ENCODE assay signal across 31 cellular contexts in the genomic region with DNA sequence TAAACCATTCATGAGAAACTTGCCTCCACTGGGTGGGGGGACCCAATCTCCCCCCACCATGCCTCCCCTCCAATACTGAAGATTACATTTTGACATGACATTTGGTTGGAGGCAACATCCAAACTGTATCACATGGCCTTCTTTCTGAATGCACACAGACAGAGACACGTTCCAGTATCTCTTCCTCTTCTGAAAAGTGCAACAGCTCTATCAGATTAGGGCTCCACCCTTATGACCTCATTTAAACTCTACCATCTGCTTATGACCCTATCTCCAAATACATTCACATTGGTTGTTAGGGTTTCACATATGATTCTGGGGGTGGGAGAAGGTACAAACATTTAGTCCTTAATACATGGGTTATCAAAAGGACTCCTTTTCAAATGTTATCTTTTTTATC.
"Had no signal": no experiment of that assay in that cellular context is flagged by ENCODE, and none has a peak within 500 bp of the region (broad histone marks: within the 10 kb centered on the region; RNA-seq: fewer than 3 reads in every experiment).

No MANE protein-coding gene starts in this region.

- H3K27me3 ChIP-seq: adrenal gland, brain microvascular endothelial cell, heart left ventricle, neutrophil, thyroid gland, upper lobe of right lung had no signal

- H3K27me3 Mint-ChIP-seq: progenitor cell of endocrine pancreas had no signal

- H3K4me1 Mint-ChIP-seq: activated naive CD8-positive, alpha-beta T cell treated with anti-CD3 and anti-CD28 coated beads for 36 hours; naive B cell; nephron progenitor cell had no signal

- ATAC-seq: effector memory CD8-positive, alpha-beta T cell; esophagus mucosa; heart left ventricle; left colon; sciatic nerve; stimulated activated naive CD8-positive, alpha-beta T cell treated with anti-CD3 and anti-CD28 coated beads, Interleukin-15, Interleukin-2, amounts not matched to agents 100 U/mL and 50 U/mL, for 24 hours; upper lobe of right lung had no signal

- H3K36me3 Mint-ChIP-seq: activated naive CD8-positive, alpha-beta T cell treated with anti-CD3 and anti-CD28 coated beads for 36 hours; mesothelial cell of epicardium had no signal

- H3K9me3 ChIP-seq: adrenal gland, heart left ventricle, neutrophil, thyroid gland, upper lobe of right lung had no signal

- H3K27ac ChIP-seq: adrenal gland, brain microvascular endothelial cell, coronary artery, heart left ventricle, neutrophil, skin epidermis, thyroid gland, upper lobe of right lung, VCaP had no signal

- H3K4me3 ChIP-seq: adrenal gland, coronary artery, heart left ventricle, skin epidermis, thyroid gland, upper lobe of right lung had no signal

- H3K27ac Mint-ChIP-seq: activated naive CD4-positive, alpha-beta T cell treated with anti-CD3 and anti-CD28 coated beads for 36 hours; activated naive CD8-positive, alpha-beta T cell treated with anti-CD3 and anti-CD28 coated beads for 36 hours; effector memory CD8-positive, alpha-beta T cell; immature natural killer cell; naive B cell; nephron progenitor cell; progenitor cell of endocrine pancreas had no signal

- H3K4me3 Mint-ChIP-seq: activated naive CD4-positive, alpha-beta T cell treated with anti-CD3 and anti-CD28 coated beads for 36 hours; activated naive CD8-positive, alpha-beta T cell treated with anti-CD3 and anti-CD28 coated beads for 36 hours; effector memory CD8-positive, alpha-beta T cell; immature natural killer cell; mesothelial cell of epicardium; naive B cell; nephron progenitor cell had no signal

- DNase-seq: activated CD4-positive, alpha-beta T cell treated with anti-CD3 and anti-CD28 coated beads for 4 hours; activated CD4-positive, alpha-beta T cell treated with anti-CD3 and anti-CD28 coated beads, Interleukin-2, amount 50 U/mL, for 48 hours; activated CD8-positive, alpha-beta memory T cell treated with anti-CD3 and anti-CD28 coated beads for 24 hours; activated effector memory CD4-positive, alpha-beta T cell treated with Interleukin-2 at 50 U/mL for 16 hours; activated naive CD4-positive, alpha-beta T cell treated with anti-CD3 and anti-CD28 coated beads for 36 hours; activated naive CD8-positive, alpha-beta T cell treated with anti-CD3 and anti-CD28 coated beads for 36 hours; adrenal gland; brain microvascular endothelial cell; effector memory CD8-positive, alpha-beta T cell; foreskin fibroblast; heart left ventricle; hypothalamus; immature natural killer cell; kidney; left colon; naive B cell; nephron progenitor cell; stimulated activated CD4-positive, alpha-beta T cell treated with anti-CD3 and anti-CD28 coated beads, Interleukin-12 subunit alpha, Interleukin-12 subunit beta, amount 100 ng/mL, for 4 hours; stimulated activated CD4-positive, alpha-beta T cell treated with anti-CD3 and anti-CD28 coated beads, Interleukin-4, amount 100 ng/mL, for 1 hour; stimulated activated naive CD8-positive, alpha-beta T cell treated with anti-CD3 and anti-CD28 coated beads, Interleukin-15, Interleukin-2, amounts not matched to agents 100 U/mL and 50 U/mL, for 24 hours; T-helper 2 cell; thyroid gland; upper lobe of right lung had no signal

- H3K36me3 ChIP-seq: adrenal gland, brain microvascular endothelial cell, heart left ventricle, neutrophil, thyroid gland, upper lobe of right lung had no signal

- H3K4me1 ChIP-seq: adrenal gland, thyroid gland, upper lobe of right lung had no signal
